1 cellular context compared by ENCODE assay signal in genomic region chr3:191280111-191280510, GRCh38.
TF ChIP-seq lines count a peak whose summit lies in the region.

No MANE protein-coding gene starts in this region.

TF ChIP-seq in SK-N-SH, 30 proteins besides CTCF, POLR2A, EP300 and RAD21 (continued from another document):
- no peak for TF ChIP-seq FOXM1 (IDR thresholded peaks at IDR 0.05; ENCODE audit: low read depth)
